21 cellular contexts compared by ENCODE assay signal in genomic region chr6:128078276-128078675, GRCh38.
DNase-seq lines count a peak whose midpoint lies in the region; ATAC-seq and TF ChIP-seq lines count a peak whose summit lies in the region.
"Had no signal": no experiment of that assay in that cellular context is flagged by ENCODE, and none has a peak within 500 bp of the region (broad histone marks: within the 10 kb centered on the region; RNA-seq: fewer than 3 reads in every experiment).

No MANE protein-coding gene starts in this region.

- H3K4me3 ChIP-seq in GM12865 (ENCODE audit: low read depth, low read length) (no peak overlapping the region), left lung (no peak overlapping the region), PC-9 (no peak overlapping the region)
- H3K4me3 ChIP-seq: breast epithelium, left ventricle myocardium inferior, psoas muscle, smooth muscle cell had no signal

- ATAC-seq in GM19324 (IDR thresholded peaks at IDR 0.05; ENCODE audit: low FRiP score, unreplicated experiment) (peak; percentile 82), HG03175 (IDR thresholded peaks at IDR 0.05; ENCODE audit: unreplicated experiment) (peak; percentile 75), left lung (no peak)
- ATAC-seq: psoas muscle, Right ventricle myocardium inferior had no signal

- no peaks in the 10 kb centered on the region for H4K20me1 ChIP-seq in PC-9 (ENCODE audit: insufficient read depth)

- intact Hi-C loops in left lung (cut with DNase I) (no loop called here), PC-9 (cut with micrococcal nuclease; ENCODE audit: unreplicated experiment) (no loop called here)

- H3K27me3 ChIP-seq in left lung, result no peaks in the 10 kb centered on the region
- no peaks in the 10 kb centered on the region for H3K27me3 ChIP-seq in PC-9 (ENCODE audit: insufficient read depth, low read depth)
- H3K27me3 ChIP-seq: breast epithelium had no signal

- POLR2A ChIA-PET in PC-9 (lab: Charles Lee; ENCODE audit: unreplicated experiment), result no interaction called here

- H3K4me3 Mint-ChIP-seq in HFFc6, result no peak overlapping the region
- H3K4me3 Mint-ChIP-seq: activated CD4-positive, alpha-beta T cell treated with anti-CD3 and anti-CD28 coated beads, Interleukin-2, amount 10 ng/mL, durations not matched to agents 24 days and 14 days; B cell; neural crest cell had no signal

- in situ Hi-C loops in KBM-7 (cut with MboI; ENCODE audit: low pct_unique_long_range_greater_than_20kb, low sequenced_read_pairs), result no loop called here

- peaks cover 50% of the 10 kb centered on the region for H3K36me3 Mint-ChIP-seq in HFFc6 (ENCODE audit: low read depth)

- TF ChIP-seq CTCF in GM12865 (IDR thresholded peaks at IDR 0.05; ENCODE audit: insufficient read depth, low read depth, low read length, missing control alignments) (no peak), HFFc6 (IDR thresholded peaks at IDR 0.05) (no peak), left lung (IDR thresholded peaks at IDR 0.05) (no peak), PC-9 (conservative IDR thresholded peaks at IDR 0.05) (no peak)

- CTCF ChIA-PET in PC-9 (lab: Charles Lee), result no interaction called here

- peaks cover 23% of the 10 kb centered on the region for H3K4me1 Mint-ChIP-seq in HFFc6 (ENCODE audit: low read depth)
- H3K4me1 Mint-ChIP-seq: activated CD4-positive, alpha-beta T cell treated with anti-CD3 and anti-CD28 coated beads, Interleukin-2, amount 10 ng/mL, durations not matched to agents 24 days and 14 days; B cell; neural crest cell had no signal

- H3K36me3 ChIP-seq in left lung (peaks cover 0 to 5% of the 10 kb centered on the region in 2 donors), PC-9 (ENCODE audit: low read depth) (peaks cover 18% of the 10 kb centered on the region)
- H3K36me3 ChIP-seq: breast epithelium had no signal

- H3K79me2 ChIP-seq in PC-9 (ENCODE audit: low read depth), result no peaks in the 10 kb centered on the region

- no TSS peak for BruUV-seq in PC-9 (replicated peaks; lab: Mats Ljungman, UMichigan)

- DNase-seq in GM12865 (ENCODE audit: low read depth) (peak; percentile 16), HFFc6 (no peak), substantia nigra (lab: John Stamatoyannopoulos, UW) (no peak), left lung (no peak), KBM-7 (no peak), PC-9 (no peak)
- DNase-seq: activated CD4-positive, alpha-beta T cell treated with anti-CD3 and anti-CD28 coated beads, Interleukin-2, amount 10 ng/mL, durations not matched to agents 24 days and 14 days; foreskin melanocyte; KG1; left ventricle myocardium inferior; NCI-H524 treated with DMSO at 0.1 percent for 48 hours; psoas muscle had no signal

- H3K4me2 ChIP-seq in PC-9, result no peak overlapping the region
- H3K4me2 ChIP-seq: smooth muscle cell had no signal

- no peaks in the 10 kb centered on the region for H3F3A ChIP-seq in PC-9 (ENCODE audit: insufficient read depth, low read depth)

- H3K27ac ChIP-seq in substantia nigra (ENCODE audit: low read depth, low read length, poor library complexity, severe bottlenecking), result no peak overlapping the region
- no peak overlapping the region for H3K27ac ChIP-seq in left lung
- H3K27ac ChIP-seq in PC-9, result no peak overlapping the region
- H3K27ac ChIP-seq: 22Rv1, breast epithelium, epithelial cell of prostate, left ventricle myocardium inferior, psoas muscle had no signal

- H3K9me2 ChIP-seq in PC-9 (ENCODE audit: insufficient read depth), result no peaks in the 10 kb centered on the region

- H3K9me3 ChIP-seq in left lung (no peaks in the 10 kb centered on the region), PC-9 (ENCODE audit: insufficient read depth, low read depth) (no peaks in the 10 kb centered on the region)
- H3K9me3 ChIP-seq: breast epithelium, left ventricle myocardium inferior, psoas muscle had no signal

- peaks cover 2% of the 10 kb centered on the region; the same call in 1 of the 2 replicates for H3K27me3 Mint-ChIP-seq in HFFc6 (ENCODE audit: insufficient read depth)
- H3K27me3 Mint-ChIP-seq: activated CD4-positive, alpha-beta T cell treated with anti-CD3 and anti-CD28 coated beads, Interleukin-2, amount 10 ng/mL, durations not matched to agents 24 days and 14 days; B cell had no signal

- H3K9me3 Mint-ChIP-seq in HFFc6, result no peaks in the 10 kb centered on the region
- H3K9me3 Mint-ChIP-seq: neural crest cell had no signal

- no peak overlapping the region for H2AFZ ChIP-seq in PC-9

- peak overlapping the region; percentile 36; the same call in 1 of the 2 replicates for H3K27ac Mint-ChIP-seq in HFFc6
- H3K27ac Mint-ChIP-seq: activated CD4-positive, alpha-beta T cell treated with anti-CD3 and anti-CD28 coated beads, Interleukin-2, amount 10 ng/mL, durations not matched to agents 24 days and 14 days; B cell had no signal

- no peaks in the 10 kb centered on the region for H3K4me1 ChIP-seq in left lung
- H3K4me1 ChIP-seq in PC-9 (replicated peaks; ENCODE audit: insufficient read depth), result no peaks in the 10 kb centered on the region
- H3K4me1 ChIP-seq: breast epithelium, psoas muscle had no signal
